9 cellular contexts compared by ENCODE assay signal in the genomic region with DNA sequence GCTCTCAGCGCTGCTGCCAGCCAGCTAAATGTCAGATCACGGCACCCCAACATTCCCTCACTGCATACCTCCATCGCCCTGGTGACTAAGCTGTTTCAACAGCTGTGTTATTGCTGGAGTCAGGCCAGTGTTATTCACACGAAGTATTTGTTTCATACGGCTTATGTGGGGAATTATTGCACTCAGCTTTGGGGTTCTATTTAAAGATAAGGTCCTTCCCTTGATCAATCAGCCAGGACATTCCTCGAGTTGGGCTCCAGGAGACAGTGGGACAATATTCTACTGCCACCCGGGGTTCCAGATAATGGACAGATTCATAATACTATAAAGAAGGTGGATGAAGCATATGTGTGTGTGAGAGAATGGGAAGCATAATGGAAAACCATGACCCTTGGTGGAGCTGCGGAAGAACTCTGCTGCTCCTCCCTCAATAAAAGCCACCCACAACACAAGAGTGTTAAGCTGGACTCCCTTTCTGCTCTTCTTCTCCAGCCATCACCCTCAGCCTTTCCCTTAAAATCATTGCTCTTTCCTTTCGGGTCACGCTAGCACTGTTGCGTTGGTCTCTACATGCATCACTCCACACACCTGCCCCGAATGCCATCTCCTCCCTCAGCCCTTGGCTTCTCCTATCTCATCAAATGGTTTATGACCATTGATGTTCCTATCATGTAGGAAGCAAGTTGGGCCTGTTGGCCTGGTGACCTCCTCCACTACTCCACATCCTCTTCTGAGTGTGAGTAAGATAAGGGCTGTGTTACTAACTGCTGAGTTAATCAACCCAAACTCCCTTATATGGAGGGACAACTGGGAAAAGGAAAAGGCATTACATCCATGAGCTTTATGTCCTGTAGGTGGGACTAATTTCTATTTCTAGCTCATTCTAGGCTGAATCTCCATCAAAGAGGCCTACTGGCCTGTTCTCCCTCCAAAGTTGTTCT. TPM values are rescaled to one million over a fixed set of nuclear protein-coding genes. Genes with fewer than 3 reads are reported as not detected.
DNase-seq lines count a peak whose midpoint lies in the region; ATAC-seq and TF ChIP-seq lines count a peak whose summit lies in the region.
"Had no signal": no experiment of that assay in that cellular context is flagged by ENCODE, and none has a peak within 500 bp of the region (broad histone marks: within the 10 kb centered on the region; RNA-seq: fewer than 3 reads in every experiment).

No MANE protein-coding gene starts in this region.

- H3K27ac ChIP-seq in hepatocyte (peak overlapping the region; percentile 67), smooth muscle cell (ENCODE audit: low read depth) (peak overlapping the region; percentile 83), OCI-LY7 (ENCODE audit: low read depth, low read length, poor library complexity, severe bottlenecking) (no peak overlapping the region)
- H3K27ac ChIP-seq in CD4-positive, alpha-beta T cell (ENCODE audit: low read depth, low read length) = no peak overlapping the region

- H3F3A ChIP-seq in smooth muscle cell (ENCODE audit: low read depth) = peaks cover 28% of the 10 kb centered on the region

- H3K27me3 ChIP-seq in hepatocyte (no peaks in the 10 kb centered on the region), smooth muscle cell (ENCODE audit: low read depth) (no peaks in the 10 kb centered on the region)
- no peaks in the 10 kb centered on the region for H3K27me3 ChIP-seq in CD4-positive, alpha-beta T cell (ENCODE audit: control insufficient read depth, insufficient read depth, low read length)

- peaks cover 8% of the 10 kb centered on the region for H3K27me3 Mint-ChIP-seq in CD4-positive, alpha-beta T cell

- H3K4me1 ChIP-seq in hepatocyte (ENCODE audit: insufficient read depth) (peaks cover 21% of the 10 kb centered on the region), smooth muscle cell (ENCODE audit: low read depth) (peaks cover 35% of the 10 kb centered on the region), OCI-LY7 (ENCODE audit: insufficient read depth, low read length, poor library complexity, severe bottlenecking) (no peaks in the 10 kb centered on the region)

- H3K4me3 ChIP-seq in hepatocyte (no peak overlapping the region), smooth muscle cell (no peak overlapping the region), OCI-LY7 (ENCODE audit: low read depth, low read length, poor library complexity, severe bottlenecking) (no peak overlapping the region)

- H2AFZ ChIP-seq in hepatocyte (no peak overlapping the region), smooth muscle cell (ENCODE audit: low read depth) (no peak overlapping the region), OCI-LY7 (ENCODE audit: low read length) (no peak overlapping the region)

- no peaks in the 10 kb centered on the region for H3K4me1 Mint-ChIP-seq in CD4-positive, alpha-beta T cell (ENCODE audit: low read depth)

- no peaks in the 10 kb centered on the region for H3K9me3 Mint-ChIP-seq in CD4-positive, alpha-beta T cell

- peak overlapping the region; percentile 4 for H3K9ac ChIP-seq in smooth muscle cell (ENCODE audit: low read depth)

- no peak for ATAC-seq in CD4-positive, alpha-beta T cell (ENCODE audit: poor library complexity)

- H3K79me2 ChIP-seq in hepatocyte (peaks cover 14% of the 10 kb centered on the region), smooth muscle cell (ENCODE audit: low read depth) (peaks cover under 1% of the 10 kb centered on the region), OCI-LY7 (ENCODE audit: insufficient read depth, low read depth, low read length) (no peaks in the 10 kb centered on the region)

- no TSS peak for BruUV-seq in OCI-LY7 (replicated peaks; lab: Mats Ljungman, UMichigan)

- no peaks in the 10 kb centered on the region for H3K9me2 ChIP-seq in hepatocyte (replicated peaks; ENCODE audit: insufficient read depth)
- H3K9me2 ChIP-seq in OCI-LY7 (ENCODE audit: insufficient read depth, low read length) = no peaks in the 10 kb centered on the region

- H3K27ac Mint-ChIP-seq in CD4-positive, alpha-beta T cell = no peak overlapping the region

- H3K36me3 ChIP-seq in hepatocyte (replicated peaks; ENCODE audit: insufficient read depth, low read depth) (no peaks in the 10 kb centered on the region), smooth muscle cell (ENCODE audit: low read depth) (no peaks in the 10 kb centered on the region), OCI-LY7 (ENCODE audit: insufficient read depth, low read length) (no peaks in the 10 kb centered on the region)

- DNase-seq in HT1080 (ENCODE audit: low read depth) = peak; percentile 88
- DNase-seq in amniotic epithelial cell (ENCODE audit: low read depth) = peak; percentile 93
- DNase-seq in hepatocyte (ENCODE audit: low spot score) = peak; percentile 63
- DNase-seq in smooth muscle cell (lab: John Stamatoyannopoulos, UW; ENCODE audit: unreplicated experiment) = no peak
- DNase-seq in OCI-LY7 (ENCODE audit: low spot score) = no peak
- no peak for DNase-seq in HUDEP-2 (lab: John Stamatoyannopoulos, UW; ENCODE audit: unreplicated experiment in 76 of 76)
- no peak for DNase-seq in CD4-positive, alpha-beta T cell
- no peak for DNase-seq in NCI-H2107 treated with DMSO at 0.1 percent for 48 hours (lab: John Stamatoyannopoulos, UW; ENCODE audit: unreplicated experiment)

- CTCF ChIA-PET in OCI-LY7 (lab: Charles Lee; ENCODE audit: unreplicated experiment) = no interaction called here
- CTCF ChIA-PET in CD4-positive, alpha-beta T cell (lab: Charles Lee) = no interaction called here

- no peaks in the 10 kb centered on the region for H4K20me1 ChIP-seq in hepatocyte (ENCODE audit: insufficient read depth, poor library complexity, severe bottlenecking)
- H4K20me1 ChIP-seq in smooth muscle cell (ENCODE audit: low read depth) = no peaks in the 10 kb centered on the region
- H4K20me1 ChIP-seq in OCI-LY7 (ENCODE audit: insufficient read depth, low read length) = no peaks in the 10 kb centered on the region

- H3K9me3 ChIP-seq in hepatocyte (ENCODE audit: low read depth) = no peaks in the 10 kb centered on the region
- H3K9me3 ChIP-seq in smooth muscle cell (replicated peaks; ENCODE audit: low read depth) = no peaks in the 10 kb centered on the region
- H3K9me3 ChIP-seq in OCI-LY7 (ENCODE audit: low read length) = no peaks in the 10 kb centered on the region
- no peaks in the 10 kb centered on the region for H3K9me3 ChIP-seq in CD4-positive, alpha-beta T cell (ENCODE audit: control insufficient read depth, low read length)

- H3K4me2 ChIP-seq in hepatocyte = peak overlapping the region; percentile 49
- peak overlapping the region; percentile 71 for H3K4me2 ChIP-seq in smooth muscle cell
- H3K4me2 ChIP-seq in OCI-LY7 (ENCODE audit: low read length) = no peak overlapping the region

- POLR2A ChIA-PET in OCI-LY7 (lab: Charles Lee) = interaction anchor here (0.5 to 2.5 kb wide), 7 partner anchors 8 to 1744 kb away, joined by 3 to 17 read pairs (median 3); no protein-coding TSS in a partner anchor
- POLR2A ChIA-PET in CD4-positive, alpha-beta T cell (lab: Charles Lee) = no interaction called here

- intact Hi-C loops in OCI-LY7 (cut with micrococcal nuclease; ENCODE audit: unreplicated experiment) = no loop called here
- intact Hi-C loops in CD4-positive, alpha-beta T cell (cut with DNase I, micrococcal nuclease) = no loop called here

- 55% methylated on average over 12 of the region's 12 CpGs for WGBS in hepatocyte (ENCODE audit: low lambda C conversion rate, missing lambda C conversion rate)
- WGBS in smooth muscle cell (ENCODE audit: low lambda C conversion rate) = 45% methylated on average over 12 of the region's 12 CpGs

- TF ChIP-seq CTCF in hepatocyte (IDR thresholded peaks at IDR 0.05; ENCODE audit: poor library complexity) = no peak
- TF ChIP-seq CTCF in smooth muscle cell (IDR thresholded peaks at IDR 0.05; ENCODE audit: borderline replicate concordance, insufficient read depth, poor library complexity, severe bottlenecking) = no peak
- no peak for TF ChIP-seq CTCF in OCI-LY7 (conservative IDR thresholded peaks at IDR 0.05; ENCODE audit: low read length)
- no peak for TF ChIP-seq CTCF in CD4-positive, alpha-beta T cell (IDR thresholded peaks at IDR 0.05)

- H3K36me3 Mint-ChIP-seq in CD4-positive, alpha-beta T cell (ENCODE audit: low read depth) = no peaks in the 10 kb centered on the region
- H3K36me3 Mint-ChIP-seq: IgD-negative memory B cell had no signal

- H3K4me3 Mint-ChIP-seq in CD4-positive, alpha-beta T cell = no peak overlapping the region
- H3K4me3 Mint-ChIP-seq: IgD-negative memory B cell had no signal

RNA-seq across cellular contexts. Expression of gene WLS, which starts 57.9 kb away (rescaled TPM):
- 40.5 and 61.4 TPM in 2 replicates for total RNA-seq in HT1080 (2014; rRNA removed; shearing (Covaris generic))
- polyA plus RNA-seq in HT1080 (2015; cell fraction: cytosol; rRNA removed) = 55.1 and 56.2 TPM in 2 replicates
- polyA plus RNA-seq in HT1080 (2015; cell fraction: nucleus; rRNA removed) = 100 and 123 TPM in 2 replicates
- total RNA-seq in hepatocyte (102 and 115 TPM in 2 replicates), smooth muscle cell (92.5 and 112 TPM in 2 replicates), OCI-LY7 (2022) (0.31 TPM in 1 of 2 replicates, not detected in the other)
- polyA plus RNA-seq in hepatocyte (66.3 and 79.9 TPM in 2 replicates), smooth muscle cell (58.1 and 93.2 TPM in 2 replicates)
- total RNA-seq in OCI-LY7 (2014; rRNA removed; shearing (Covaris generic)) = not detected in 2 replicates
- under 1 TPM; 0.22 to 0.52 TPM for total RNA-seq in CD4-positive, alpha-beta T cell
- polyA plus RNA-seq: IgD-negative memory B cell had no signal

Comparison
In these comparisons a context has a peak if more than half of its experiments do, and no peak if none do; other contexts are left out.
1. DNase-seq: peak in HT1080 (single experiment), amniotic epithelial cell (single experiment) and hepatocyte (single experiment); none in smooth muscle cell (single experiment), OCI-LY7 (single experiment), HUDEP-2 (0 of 76), CD4-positive, alpha-beta T cell (0 of 10) and NCI-H2107 treated with DMSO at 0.1 percent for 48 hours (single experiment).
2. H3K27ac ChIP-seq: peak in hepatocyte (single experiment) and smooth muscle cell (single experiment); none in OCI-LY7 (single experiment) and CD4-positive, alpha-beta T cell (single experiment).
3. RNA of gene WLS, which starts 57.9 kb away (total RNA-seq): 92.5 to 112 TPM in smooth muscle cell, 102 to 115 TPM in hepatocyte and 40.5 to 61.4 TPM in HT1080; 0.22 to 0.52 TPM in CD4-positive, alpha-beta T cell and 0.31 TPM in OCI-LY7; every median in the first group is over 10 times any median in the second.